10 cellular contexts compared by ENCODE assay signal in the genomic region with DNA sequence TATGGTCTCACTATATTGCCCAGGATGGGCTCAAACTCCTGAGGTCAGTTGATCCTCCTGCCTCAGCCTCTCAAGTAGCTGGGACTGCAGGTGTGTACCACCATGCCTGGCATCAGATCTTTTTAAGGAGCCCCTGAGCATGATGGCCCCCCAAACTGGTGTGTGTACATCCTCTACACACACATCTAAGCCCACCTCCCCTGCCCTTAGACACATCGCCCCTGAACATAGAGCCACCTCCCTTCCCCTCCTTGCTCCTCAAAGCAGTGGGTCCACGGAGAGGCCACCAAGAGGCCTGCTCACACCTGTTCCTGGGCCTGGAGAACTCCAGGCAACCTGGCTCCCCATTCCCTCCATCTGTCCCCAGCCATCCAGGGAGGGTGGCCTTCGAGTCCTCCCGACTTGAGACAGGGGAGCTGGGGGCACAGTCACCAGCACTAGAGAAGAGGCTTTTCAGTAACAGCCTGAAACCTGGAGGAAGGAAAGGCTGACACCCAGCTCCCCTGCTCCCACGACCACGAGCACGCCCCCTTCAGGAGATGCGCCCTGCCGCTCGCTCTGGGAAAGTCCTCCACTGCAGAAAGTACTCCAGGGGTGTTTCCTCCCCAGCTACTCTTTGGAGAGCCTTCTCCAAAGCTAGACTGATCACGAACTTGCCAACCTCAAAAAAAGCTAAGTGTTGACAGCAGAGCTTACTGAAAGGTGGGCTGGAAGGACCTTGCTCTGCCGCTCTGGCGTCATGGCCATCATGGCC. TPM values are rescaled to one million over a fixed set of nuclear protein-coding genes. Genes with fewer than 3 reads are reported as not detected.
A peak's percentile ranks its signal among the peaks of the same experiment; 100 is the strongest.
DNase-seq lines count a peak whose midpoint lies in the region; ATAC-seq and TF ChIP-seq lines count a peak whose summit lies in the region.
"Had no signal": no experiment of that assay in that cellular context is flagged by ENCODE, and none has a peak within 500 bp of the region (broad histone marks: within the 10 kb centered on the region; RNA-seq: fewer than 3 reads in every experiment).

No MANE protein-coding gene starts in this region.

- TF ChIP-seq CTCF in left lung (IDR thresholded peaks at IDR 0.05) (no peak), transverse colon (IDR thresholded peaks at IDR 0.05) (no peak)

- intact Hi-C loops in left lung (cut with DNase I) = loop anchor here in 1 of 2 donors (10.0 kb wide), 1 partner anchor 61 kb away; no protein-coding TSS in a partner anchor
- intact Hi-C loops in transverse colon (cut with DNase I; ENCODE audit: low total_unique reads) = no loop called here

- no peaks in the 10 kb centered on the region for H3K36me3 ChIP-seq in left lung
- H3K36me3 ChIP-seq in transverse colon = no peaks in the 10 kb centered on the region

- in situ Hi-C loops in transverse colon (cut with MboI; ENCODE audit: low pct_ligation_motif_present in 1 of 4, low pct_unique_long_range_greater_than_20kb in 1 of 4, low sequenced_read_pairs in 3 of 4) = no loop called here

- H3K9me3 ChIP-seq in left lung (peaks cover 0 to 9% of the 10 kb centered on the region in 2 donors), transverse colon (no peaks in the 10 kb centered on the region)

- H3K4me1 Mint-ChIP-seq in activated T-cell treated with anti-CD3 and anti-CD28 coated beads, Interleukin-2, amount 50 U/mL, for 4 hours (ENCODE audit: low read depth) = peaks cover 28% of the 10 kb centered on the region
- peaks cover 23% of the 10 kb centered on the region for H3K4me1 Mint-ChIP-seq in activated T-cell treated with anti-CD3 and anti-CD28 coated beads, Interleukin-2, amount 50 U/mL, for 72 hours (ENCODE audit: low read depth)

- whole genome bisulfite sequencing in transverse colon (ENCODE audit: low coverage in 1 of 2), 2 donors = 78% methylated on average over 13 of the region's 13 CpGs; no CpG with 5 or more reads in 1 of the 2 donors

- H3K27ac Mint-ChIP-seq in activated T-cell treated with anti-CD3 and anti-CD28 coated beads, Interleukin-2, amount 50 U/mL, for 72 hours = peak overlapping the region; percentile 82
- H3K27ac Mint-ChIP-seq: type B pancreatic cell had no signal

- H3K9me3 Mint-ChIP-seq in activated T-cell treated with anti-CD3 and anti-CD28 coated beads, Interleukin-2, amount 50 U/mL, for 4 hours = peaks cover 12% of the 10 kb centered on the region
- peaks cover 6 to 7% of the 10 kb centered on the region in 2 donors for H3K9me3 Mint-ChIP-seq in activated T-cell treated with anti-CD3 and anti-CD28 coated beads, Interleukin-2, amount 50 U/mL, for 72 hours

- H3K36me3 Mint-ChIP-seq in activated T-cell treated with anti-CD3 and anti-CD28 coated beads, Interleukin-2, amount 50 U/mL, for 4 hours (ENCODE audit: insufficient read depth) = no peaks in the 10 kb centered on the region
- peaks cover 2 to 8% of the 10 kb centered on the region in 2 donors for H3K36me3 Mint-ChIP-seq in activated T-cell treated with anti-CD3 and anti-CD28 coated beads, Interleukin-2, amount 50 U/mL, for 72 hours (ENCODE audit: insufficient read depth in 2 of 2)
- H3K36me3 Mint-ChIP-seq: type B pancreatic cell had no signal

- no peak for TF ChIP-seq EP300 in transverse colon (IDR thresholded peaks at IDR 0.05; ENCODE audit: low read depth)

- H3K4me3 ChIP-seq in left lung (no peak overlapping the region), transverse colon (no peak overlapping the region)

- peaks cover 0 to 5% of the 10 kb centered on the region in 2 donors for H3K27me3 ChIP-seq in left lung
- H3K27me3 ChIP-seq in transverse colon = peaks cover under 1% of the 10 kb centered on the region

- H3K27me3 Mint-ChIP-seq in activated T-cell treated with anti-CD3 and anti-CD28 coated beads, Interleukin-2, amount 50 U/mL, for 4 hours (ENCODE audit: low read depth) = no peaks in the 10 kb centered on the region
- H3K27me3 Mint-ChIP-seq in activated T-cell treated with anti-CD3 and anti-CD28 coated beads, Interleukin-2, amount 50 U/mL, for 72 hours (ENCODE audit: low read depth) = no peaks in the 10 kb centered on the region

- H3K4me3 Mint-ChIP-seq in activated T-cell treated with anti-CD3 and anti-CD28 coated beads, Interleukin-2, amount 50 U/mL, for 4 hours = no peak overlapping the region
- H3K4me3 Mint-ChIP-seq in activated T-cell treated with anti-CD3 and anti-CD28 coated beads, Interleukin-2, amount 50 U/mL, for 72 hours = peak overlapping the region in 1 of 2 donors; percentile 36
- H3K4me3 Mint-ChIP-seq: type B pancreatic cell had no signal

- H3K27ac ChIP-seq in left lung = peak overlapping the region; percentile 68 to 77
- H3K27ac ChIP-seq in transverse colon = peak overlapping the region in 3 of 4 donors; percentile 43 to 58 (median 48)

- H3K4me1 ChIP-seq in left lung (peaks cover 31 to 48% of the 10 kb centered on the region in 2 donors), transverse colon (peaks cover 3 to 31% (median 8%) of the 10 kb centered on the region in 4 donors)

- peak; percentile 16 to 22 for ATAC-seq in activated T-cell treated with anti-CD3 and anti-CD28 coated beads, Interleukin-2, amount 50 U/mL, for 4 hours
- ATAC-seq in activated T-cell treated with anti-CD3 and anti-CD28 coated beads, Interleukin-2, amount 50 U/mL, for 72 hours (replicated peaks in 1 of 2) = peak; percentile 49 to 54
- ATAC-seq in left lung (no peak), HG03469 (IDR thresholded peaks at IDR 0.05; ENCODE audit: unreplicated experiment) (no peak), HG02885 (IDR thresholded peaks at IDR 0.05; ENCODE audit: poor library complexity, unreplicated experiment) (no peak)

- TF ChIP-seq POLR2A in transverse colon (IDR thresholded peaks at IDR 0.05) = no peak

- no peak for DNase-seq in activated T-cell treated with anti-CD3 and anti-CD28 coated beads, Interleukin-2, amount 50 U/mL, for 4 hours
- DNase-seq in activated T-cell treated with anti-CD3 and anti-CD28 coated beads for 4 hours (no peak), left lung (peak in 1 of 2 donors; percentile 55), transverse colon (no peak), NCI-H446 (lab: John Stamatoyannopoulos, UW) (no peak)
- no peak for DNase-seq in activated T-cell treated with anti-CD3 and anti-CD28 coated beads, Interleukin-2, amount 50 U/mL, for 72 hours
- DNase-seq: NCI-H1092 treated with DMSO at 0.1 percent for 48 hours had no signal

RNA-seq across cellular contexts. Expression of a gene that starts 12.6 kb away (rescaled TPM):
- total RNA-seq in activated T-cell treated with anti-CD3 and anti-CD28 coated beads, Interleukin-2, amount 50 U/mL, for 4 hours = under 1 TPM in 1 of 3 donors, not detected in 2; 0.16 TPM
- 1 to 10 TPM in 1 of 2 donors, under 1 TPM in 1; 0.96 to 1.1 TPM for total RNA-seq in activated T-cell treated with anti-CD3 and anti-CD28 coated beads, Interleukin-2, amount 50 U/mL, for 72 hours
- total RNA-seq in left lung (1 to 10 TPM; 1.0 to 5.0 TPM), transverse colon (not detected)

RNA-seq across cellular contexts. Expression of a gene that starts 12.8 kb away (rescaled TPM):
- total RNA-seq in activated T-cell treated with anti-CD3 and anti-CD28 coated beads, Interleukin-2, amount 50 U/mL, for 4 hours = under 1 TPM in 2 of 3 donors, not detected in 1; 0.05 to 0.14 TPM
- total RNA-seq in activated T-cell treated with anti-CD3 and anti-CD28 coated beads, Interleukin-2, amount 50 U/mL, for 72 hours = 1 to 10 TPM in 1 of 2 donors, under 1 TPM in 1; 0.93 to 1.0 TPM
- under 1 TPM; 0.05 to 0.17 TPM for total RNA-seq in left lung
- under 1 TPM in 3 of 4 donors, not detected in 1; 0.14 to 0.48 (median 0.20) TPM for total RNA-seq in transverse colon

RNA-seq across cellular contexts. Expression of a gene that starts 34.9 kb away (rescaled TPM):
- 10 to 100 TPM; 67.0 to 88.9 (median 77.1) TPM for total RNA-seq in activated T-cell treated with anti-CD3 and anti-CD28 coated beads, Interleukin-2, amount 50 U/mL, for 4 hours
- 10 to 100 TPM; 49.9 to 55.7 TPM for total RNA-seq in activated T-cell treated with anti-CD3 and anti-CD28 coated beads, Interleukin-2, amount 50 U/mL, for 72 hours
- total RNA-seq in left lung = 10 to 100 TPM; 32.3 to 46.9 TPM
- total RNA-seq in transverse colon = 10 to 100 TPM in 1 of 4 donors, 1 to 10 TPM in 2, not detected in 1; 6.4 to 24.3 (median 9.3) TPM

RNA-seq across cellular contexts. Expression of a gene that starts 53.4 kb away (rescaled TPM):
- total RNA-seq in activated T-cell treated with anti-CD3 and anti-CD28 coated beads, Interleukin-2, amount 50 U/mL, for 4 hours = 10 to 100 TPM; 15.3 to 21.6 (median 17.1) TPM
- total RNA-seq in activated T-cell treated with anti-CD3 and anti-CD28 coated beads, Interleukin-2, amount 50 U/mL, for 72 hours = 10 to 100 TPM; 24.8 to 31.0 TPM
- 1 to 10 TPM; 2.7 to 3.5 TPM for total RNA-seq in left lung
- total RNA-seq in transverse colon = 10 to 100 TPM in 2 of 4 donors, under 1 TPM in 1, not detected in 1; 0.68 to 38.9 (median 20.0) TPM

Comparison
In these comparisons a context has a peak if more than half of its experiments do, and no peak if none do; other contexts are left out.
1. ATAC-seq: peak in activated T-cell treated with anti-CD3 and anti-CD28 coated beads, Interleukin-2, amount 50 U/mL, for 4 hours (2 of 2) and activated T-cell treated with anti-CD3 and anti-CD28 coated beads, Interleukin-2, amount 50 U/mL, for 72 hours (2 of 2); none in left lung (single experiment), HG03469 (single experiment) and HG02885 (single experiment).